27 cellular contexts compared by ENCODE assay signal in genomic region chr7:53383131-53383530, GRCh38.
A peak's percentile ranks its signal among the peaks of the same experiment; 100 is the strongest.
DNase-seq lines count a peak whose midpoint lies in the region; ATAC-seq and TF ChIP-seq lines count a peak whose summit lies in the region.
"Had no signal": no experiment of that assay in that cellular context is flagged by ENCODE, and none has a peak within 500 bp of the region (broad histone marks: within the 10 kb centered on the region; RNA-seq: fewer than 3 reads in every experiment).

No MANE protein-coding gene starts in this region.

- H2AFZ ChIP-seq in mammary epithelial cell (ENCODE audit: low read depth, low read length): peak overlapping the region; percentile 50
- no peak overlapping the region for H2AFZ ChIP-seq in osteoblast (ENCODE audit: low read length)

- H3K9me3 ChIP-seq in Panc1 (ENCODE audit: control insufficient read depth, insufficient read depth, low read depth, low read length) (peaks cover 3% of the 10 kb centered on the region; the same call in 1 of the 2 replicates), mammary epithelial cell (replicated peaks; ENCODE audit: insufficient read depth, low read length) (no peaks in the 10 kb centered on the region), osteoblast (ENCODE audit: low read depth, low read length) (no peaks in the 10 kb centered on the region)
- H3K9me3 ChIP-seq: ascending aorta, BE2C, ovary, uterus had no signal

- ATAC-seq in Panc1 (no peak), HG02571 (IDR thresholded peaks at IDR 0.05; ENCODE audit: unreplicated experiment) (no peak)
- ATAC-seq: activated T-helper 17 cell treated with anti-CD3 and anti-CD28 coated beads, Interleukin-2, amount 50 U/mL, for 72 hours; foreskin keratinocyte; SK-N-SH treated with all-trans-retinoic acid at 6 μM for 48 hours; stimulated activated naive B cell treated with anti-CD40 and anti-IgM and Interleukin-4, amounts not matched to agents 10 μg/mL and 1 μg/mL and 100 μg/mL, for 72 hours had no signal

- CTCF ChIA-PET in Panc1 (lab: Charles Lee) (no interaction called here), mammary epithelial cell (lab: Charles Lee; ENCODE audit: low non-redundant PET) (no interaction called here)

- dilution Hi-C loops in mammary epithelial cell (cut with HindIII; ENCODE audit: low sequenced_read_pairs): no loop called here

- TF ChIP-seq CTCF in Panc1 (IDR thresholded peaks at IDR 0.05) (no peak), mammary epithelial cell (conservative IDR thresholded peaks at IDR 0.05 in 1 of 2, IDR thresholded peaks at IDR 0.05 in 1 of 2; ENCODE audit: extremely low read depth in 1 of 2, insufficient read depth in 1 of 2, low read depth in 1 of 2, low read length in 2 of 2) (no peak), osteoblast (IDR thresholded peaks at IDR 0.05; ENCODE audit: extremely low read depth, low read depth, low read length) (no peak)

- DNase-seq in ACHN (peak; percentile 94), Panc1 (ENCODE audit: low read depth, low spot score) (peak; percentile 10), mammary epithelial cell (peak; percentile 1), kidney tubule cell (ENCODE audit: low spot score) (peak; percentile 90), osteoblast (ENCODE audit: insufficient read length, low spot score, missing footprints) (no peak), ecto neural progenitor cell (ENCODE audit: low spot score) (no peak)
- no peak for DNase-seq in activated CD4-positive, alpha-beta T cell treated with anti-CD3 and anti-CD28 coated beads for 48 hours
- DNase-seq: BE2C; DMS153; effector CD4-positive, alpha-beta T cell; erythroblast; KBM-7; naive B cell; NCI-H2171; NCI-H69; ovary; right cardiac atrium; stimulated activated CD4-positive, alpha-beta T cell treated with anti-CD3 and anti-CD28 coated beads, Interleukin-12 subunit alpha, Interleukin-12 subunit beta, amount 100 ng/mL, for 4 hours; stimulated activated CD4-positive, alpha-beta T cell treated with anti-CD3 and anti-CD28 coated beads, Interleukin-4, amount 100 ng/mL, for 24 hours; stimulated activated naive B cell treated with anti-CD40 and anti-IgM and Interleukin-4, amounts not matched to agents 10 μg/mL and 1 μg/mL and 100 μg/mL, for 72 hours; uterus had no signal

- POLR2A ChIA-PET in Panc1 (lab: Charles Lee): no interaction called here

- intact Hi-C loops in Panc1 (cut with micrococcal nuclease; ENCODE audit: unreplicated experiment) (no loop called here), mammary epithelial cell (cut with micrococcal nuclease) (no loop called here)

- BruUV-seq in Panc1 (replicated peaks; lab: Mats Ljungman, UMichigan) (no TSS peak), mammary epithelial cell (replicated peaks; lab: Mats Ljungman, UMichigan) (no TSS peak)

- H3K36me3 ChIP-seq in Panc1 (ENCODE audit: control insufficient read depth, insufficient read depth, low read length) (no peaks in the 10 kb centered on the region), mammary epithelial cell (ENCODE audit: insufficient read depth, low read length) (no peaks in the 10 kb centered on the region), osteoblast (ENCODE audit: insufficient read depth, low read length) (no peaks in the 10 kb centered on the region)
- H3K36me3 ChIP-seq: ascending aorta, BE2C, ovary, uterus had no signal

- H3K27ac ChIP-seq in Panc1 (ENCODE audit: low read length) (no peak overlapping the region), mammary epithelial cell (ENCODE audit: insufficient read depth, low read depth, low read length) (no peak overlapping the region), osteoblast (ENCODE audit: low read depth, low read length) (no peak overlapping the region)
- H3K27ac ChIP-seq: ascending aorta, foreskin keratinocyte, ovary, uterus, VCaP had no signal

- H3K9ac ChIP-seq in mammary epithelial cell (ENCODE audit: insufficient read depth, low read length): no peak overlapping the region

- H3K4me2 ChIP-seq in mammary epithelial cell (ENCODE audit: insufficient read depth, low read depth, low read length) (peak overlapping the region; percentile 13), osteoblast (ENCODE audit: insufficient read depth, low read length) (no peak overlapping the region)

- in situ Hi-C loops in ACHN (cut with HindIII; ENCODE audit: low pct_ligation_motif_present, low pct_unique_long_range_greater_than_20kb, low sequenced_read_pairs): no loop called here
- in situ Hi-C loops in Panc1 (cut with HindIII; ENCODE audit: low pct_unique_long_range_greater_than_20kb, low sequenced_read_pairs): no loop called here
- in situ Hi-C loops in mammary epithelial cell (cut with MboI; ENCODE audit: low sequenced_read_pairs in 2 of 2): no loop called here

- H3K4me3 ChIP-seq in Panc1 (ENCODE audit: low read depth in 2 of 2, low read length in 2 of 2) (no peak overlapping the region), mammary epithelial cell (replicated peaks in 1 of 3; ENCODE audit: insufficient read depth in 1 of 3, low read depth in 2 of 3, low read length in 3 of 3) (no peak overlapping the region), osteoblast (ENCODE audit: insufficient read depth, low read length) (no peak overlapping the region)
- H3K4me3 ChIP-seq: ascending aorta, ovary, uterus had no signal

- H3K4me1 ChIP-seq in Panc1 (ENCODE audit: control insufficient read depth, insufficient read depth, low read length) (no peaks in the 10 kb centered on the region), mammary epithelial cell (ENCODE audit: insufficient read depth, low read length) (peaks cover 5% of the 10 kb centered on the region), osteoblast (ENCODE audit: insufficient read depth, low read length) (no peaks in the 10 kb centered on the region)
- H3K4me1 ChIP-seq: ascending aorta, BE2C, foreskin keratinocyte, uterus had no signal

- WGBS in mammary epithelial cell (ENCODE audit: low coverage, missing lambda C conversion rate): 8% methylated on average over 3 of the region's 3 CpGs

- H3K79me2 ChIP-seq in mammary epithelial cell (ENCODE audit: insufficient read depth, low read length): no peaks in the 10 kb centered on the region
- no peaks in the 10 kb centered on the region for H3K79me2 ChIP-seq in osteoblast (ENCODE audit: insufficient read depth, low read length)

- H3K27me3 ChIP-seq in Panc1 (ENCODE audit: control insufficient read depth, insufficient read depth, low read length) (no peaks in the 10 kb centered on the region), mammary epithelial cell (ENCODE audit: insufficient read depth, low read length) (no peaks in the 10 kb centered on the region), osteoblast (ENCODE audit: insufficient read depth, low read length) (no peaks in the 10 kb centered on the region)
- H3K27me3 ChIP-seq: ascending aorta, BE2C, foreskin keratinocyte, ovary, uterus had no signal

- H4K20me1 ChIP-seq in mammary epithelial cell (ENCODE audit: insufficient read depth, low read length): no peaks in the 10 kb centered on the region
- H4K20me1 ChIP-seq in osteoblast (ENCODE audit: insufficient read depth, low read length): no peaks in the 10 kb centered on the region

Comparison
In these comparisons a context has a peak if more than half of its experiments do, and no peak if none do; other contexts are left out.
1. DNase-seq: peak in ACHN (single experiment), Panc1 (single experiment), mammary epithelial cell (single experiment) and kidney tubule cell (single experiment); none in activated CD4-positive, alpha-beta T cell treated with anti-CD3 and anti-CD28 coated beads for 48 hours (single experiment), osteoblast (single experiment) and ecto neural progenitor cell (single experiment).